12 cellular contexts compared by ENCODE assay signal in the genomic region with DNA sequence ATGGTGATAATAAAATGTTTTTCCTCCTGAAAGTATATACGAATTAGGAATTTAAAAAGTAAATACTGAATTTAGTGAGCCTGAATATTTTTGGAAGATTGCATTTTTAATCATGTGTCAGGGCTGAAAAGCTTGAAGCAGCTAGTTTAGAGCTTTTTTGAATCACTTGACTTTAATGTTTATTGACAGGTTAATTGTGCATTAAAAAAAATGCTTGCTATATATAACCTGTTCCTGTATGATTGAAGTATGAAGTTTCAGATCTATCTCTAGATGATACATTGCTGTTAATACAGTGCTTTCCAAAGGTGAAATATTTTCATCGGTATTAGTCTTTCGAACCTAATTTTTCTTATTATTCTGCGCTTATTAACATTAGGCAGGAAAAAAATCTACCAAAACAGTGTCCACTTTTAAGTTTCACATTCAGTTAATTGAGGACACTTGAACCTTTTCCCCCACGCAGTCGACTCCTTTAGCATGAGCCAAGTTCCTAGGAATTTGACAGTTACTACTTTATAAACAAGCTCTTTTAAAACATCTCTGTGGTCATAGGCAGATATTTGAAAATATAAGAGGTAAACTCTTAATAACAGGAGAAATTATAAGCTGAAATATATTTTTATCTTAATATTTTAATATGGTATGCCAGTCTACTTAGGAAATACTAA.
"Had no signal": no experiment of that assay in that cellular context is flagged by ENCODE, and none has a peak within 500 bp of the region (broad histone marks: within the 10 kb centered on the region; RNA-seq: fewer than 3 reads in every experiment).

No MANE protein-coding gene starts in this region.

- ATAC-seq: activated naive CD8-positive, alpha-beta T cell treated with anti-CD3 and anti-CD28 coated beads, Interleukin-2, amount 50 U/mL, for 24 hours; natural killer cell treated with Interleukin-12 subunit alpha and Interleukin-12 subunit beta and Interleukin-15 and Interleukin-18, amount 100 ng/mL, for 72 hours; stimulated activated naive CD8-positive, alpha-beta T cell treated with anti-CD3 and anti-CD28 coated beads, Interleukin-15, Interleukin-2, amounts not matched to agents 100 U/mL and 50 U/mL, for 24 hours had no signal

- DNase-seq: activated B cell treated with CpG ODN at 0.5 μM for 24 hours; activated CD4-positive, alpha-beta T cell treated with anti-CD3 and anti-CD28 coated beads, Interleukin-2, amount 10 ng/mL, durations not matched to agents 24 days and 14 days; activated CD8-positive, alpha-beta memory T cell treated with anti-CD3 and anti-CD28 coated beads for 24 hours; activated naive CD4-positive, alpha-beta T cell treated with Interleukin-2 at 50 U/mL for 16 hours; activated naive CD8-positive, alpha-beta T cell treated with anti-CD3 and anti-CD28 coated beads, Interleukin-2, amount 50 U/mL, for 24 hours; central memory CD4-positive, alpha-beta T cell; cortex of kidney; effector CD8-positive, alpha-beta T cell; mammary epithelial cell; sigmoid colon; stimulated activated naive CD8-positive, alpha-beta T cell treated with anti-CD3 and anti-CD28 coated beads, Interleukin-15, Interleukin-2, amounts not matched to agents 100 U/mL and 50 U/mL, for 24 hours had no signal
